10 cellular contexts compared by ENCODE assay signal in the genomic region with DNA sequence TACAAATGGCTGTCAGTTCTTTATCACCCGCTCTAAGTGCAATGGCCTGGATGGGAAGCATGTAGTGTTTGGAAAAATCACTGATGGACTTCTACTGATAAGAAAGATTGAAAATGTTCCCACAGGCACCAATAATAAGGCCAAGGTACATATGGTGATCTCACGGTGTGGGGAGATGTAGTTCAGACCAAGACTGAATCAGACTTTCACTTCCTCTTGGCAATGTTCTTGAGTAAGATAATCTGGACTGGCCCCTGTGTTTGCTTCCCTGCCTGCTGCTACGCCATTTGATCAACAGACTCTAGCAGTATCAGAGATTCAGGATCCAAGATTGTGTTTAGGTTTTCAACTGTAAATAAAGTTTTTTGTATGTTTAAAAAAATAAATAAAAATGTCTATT.
DNase-seq lines count a peak whose midpoint lies in the region; ATAC-seq and TF ChIP-seq lines count a peak whose summit lies in the region.
"Had no signal": no experiment of that assay in that cellular context is flagged by ENCODE, and none has a peak within 500 bp of the region (broad histone marks: within the 10 kb centered on the region; RNA-seq: fewer than 3 reads in every experiment).

No MANE protein-coding gene starts in this region.

- DNase-seq in MV-4-11 (lab: John Stamatoyannopoulos, UW) (peak; percentile 78), mesothelial cell of epicardium (ENCODE audit: low spot score in 2 of 2, unreplicated experiment in 2 of 2) (no peak), NK-92 (lab: John Stamatoyannopoulos, UW; ENCODE audit: unreplicated experiment) (no peak)
- DNase-seq: left ventricle myocardium inferior, NCI-H526 treated with DMSO at 0.1 percent for 48 hours had no signal

- no peak overlapping the region for H3K27ac Mint-ChIP-seq in stimulated activated memory B cell treated with anti-CD40 and anti-IgM and Interleukin-4, amounts not matched to agents 10 μg/mL and 1 μg/mL and 100 μg/mL, for 72 hours
- H3K27ac Mint-ChIP-seq in mesothelial cell of epicardium = no peak overlapping the region
- H3K27ac Mint-ChIP-seq: activated naive CD4-positive, alpha-beta T cell treated with anti-CD3 and anti-CD28 coated beads, Interleukin-2, amount 50 U/mL, for 24 hours had no signal

- no peaks in the 10 kb centered on the region for H3K9me3 Mint-ChIP-seq in stimulated activated memory B cell treated with anti-CD40 and anti-IgM and Interleukin-4, amounts not matched to agents 10 μg/mL and 1 μg/mL and 100 μg/mL, for 72 hours
- peaks cover 6% of the 10 kb centered on the region for H3K9me3 Mint-ChIP-seq in mesothelial cell of epicardium
- H3K9me3 Mint-ChIP-seq: activated naive CD4-positive, alpha-beta T cell treated with anti-CD3 and anti-CD28 coated beads, Interleukin-2, amount 50 U/mL, for 24 hours had no signal

- no peaks in the 10 kb centered on the region for H3K27me3 Mint-ChIP-seq in stimulated activated memory B cell treated with anti-CD40 and anti-IgM and Interleukin-4, amounts not matched to agents 10 μg/mL and 1 μg/mL and 100 μg/mL, for 72 hours
- H3K27me3 Mint-ChIP-seq in mesothelial cell of epicardium (ENCODE audit: low read depth) = no peaks in the 10 kb centered on the region
- H3K27me3 Mint-ChIP-seq: activated naive CD4-positive, alpha-beta T cell treated with anti-CD3 and anti-CD28 coated beads, Interleukin-2, amount 50 U/mL, for 24 hours had no signal

- H3K4me3 Mint-ChIP-seq in stimulated activated memory B cell treated with anti-CD40 and anti-IgM and Interleukin-4, amounts not matched to agents 10 μg/mL and 1 μg/mL and 100 μg/mL, for 72 hours = no peak overlapping the region
- H3K4me3 Mint-ChIP-seq in mesothelial cell of epicardium = no peak overlapping the region
- H3K4me3 Mint-ChIP-seq: activated naive CD4-positive, alpha-beta T cell treated with anti-CD3 and anti-CD28 coated beads, Interleukin-2, amount 50 U/mL, for 24 hours had no signal

- ATAC-seq in GM19395 (IDR thresholded peaks at IDR 0.05; ENCODE audit: unreplicated experiment) (peak; percentile 98), HG02885 (IDR thresholded peaks at IDR 0.05; ENCODE audit: poor library complexity, unreplicated experiment) (peak; percentile 92), GM19324 (IDR thresholded peaks at IDR 0.05; ENCODE audit: low FRiP score, unreplicated experiment) (no peak)
- peak; percentile 88 for ATAC-seq in stimulated activated memory B cell treated with anti-CD40 and anti-IgM and Interleukin-4, amounts not matched to agents 10 μg/mL and 1 μg/mL and 100 μg/mL, for 72 hours

- H3K36me3 Mint-ChIP-seq in stimulated activated memory B cell treated with anti-CD40 and anti-IgM and Interleukin-4, amounts not matched to agents 10 μg/mL and 1 μg/mL and 100 μg/mL, for 72 hours = no peaks in the 10 kb centered on the region
- no peaks in the 10 kb centered on the region for H3K36me3 Mint-ChIP-seq in mesothelial cell of epicardium
- H3K36me3 Mint-ChIP-seq: activated naive CD4-positive, alpha-beta T cell treated with anti-CD3 and anti-CD28 coated beads, Interleukin-2, amount 50 U/mL, for 24 hours had no signal

- peaks cover 10% of the 10 kb centered on the region for H3K4me1 Mint-ChIP-seq in stimulated activated memory B cell treated with anti-CD40 and anti-IgM and Interleukin-4, amounts not matched to agents 10 μg/mL and 1 μg/mL and 100 μg/mL, for 72 hours
- H3K4me1 Mint-ChIP-seq in mesothelial cell of epicardium = peaks cover 4% of the 10 kb centered on the region
- H3K4me1 Mint-ChIP-seq: activated naive CD4-positive, alpha-beta T cell treated with anti-CD3 and anti-CD28 coated beads, Interleukin-2, amount 50 U/mL, for 24 hours had no signal

- no peak for TF ChIP-seq CTCF in mesothelial cell of epicardium (IDR thresholded peaks at IDR 0.05; ENCODE audit: unreplicated experiment)
